8 cellular contexts compared by ENCODE assay signal in the genomic region with DNA sequence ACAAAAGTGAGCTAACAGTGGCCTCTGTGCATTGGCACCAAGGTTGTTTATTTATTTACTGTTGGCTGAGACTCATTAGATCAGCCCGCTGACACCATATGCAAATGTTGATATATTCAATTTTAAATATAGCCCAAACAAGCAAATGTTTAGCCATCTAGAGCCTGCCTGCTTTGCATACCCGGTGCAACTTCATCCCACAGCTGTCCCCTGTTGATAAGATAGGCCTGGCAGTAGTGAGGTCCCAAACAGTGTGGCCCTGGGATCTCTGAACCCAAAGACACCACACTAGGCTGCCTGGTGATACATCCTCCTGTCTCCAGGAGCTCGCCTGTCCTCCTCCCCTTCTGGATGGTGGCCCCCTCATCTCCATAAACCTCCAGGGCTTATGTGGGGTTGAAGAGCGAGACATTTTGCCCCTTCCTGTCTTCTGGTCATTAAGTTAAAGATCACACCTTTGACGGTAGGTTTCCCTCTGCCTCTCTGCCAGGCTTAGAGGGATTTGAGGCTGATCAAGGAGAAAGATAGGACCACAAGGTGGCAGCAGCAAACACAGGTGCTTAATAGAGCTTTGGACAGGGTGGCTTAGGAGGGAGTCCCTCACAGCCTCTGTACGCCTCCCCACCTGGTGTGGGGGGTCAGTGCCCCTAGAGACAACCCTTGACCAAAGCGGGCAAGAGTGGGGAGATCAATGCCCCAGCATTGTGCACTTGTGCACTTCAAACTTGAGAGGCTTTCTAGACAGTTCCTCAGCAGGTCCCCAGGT. TPM values are rescaled to one million over a fixed set of nuclear protein-coding genes. Genes with fewer than 3 reads are reported as not detected.
DNase-seq lines count a peak whose midpoint lies in the region; ATAC-seq, FAIRE-seq and TF ChIP-seq lines count a peak whose summit lies in the region.

No MANE protein-coding gene starts in this region.

- intact Hi-C loops in A673 (cut with micrococcal nuclease; ENCODE audit: unreplicated experiment): loop anchor here (5.0 kb wide), 2 partner anchors 139 to 209 kb away; no protein-coding TSS in a partner anchor
- intact Hi-C loops in activated CD4-positive, alpha-beta T cell treated with anti-CD3 and anti-CD28 coated beads for 36 hours (cut with DNase I, micrococcal nuclease): loop anchor here (1.0 to 2.0 kb wide), 5 partner anchors 22 to 210 kb away; no protein-coding TSS in a partner anchor

- peaks cover 21% of the 10 kb centered on the region for H3K27me3 ChIP-seq in A673 (replicated peaks; ENCODE audit: insufficient read depth, low read depth, low read length, poor library complexity)

- peak; percentile 55 for TF ChIP-seq CTCF in A673 (conservative IDR thresholded peaks at IDR 0.05; ENCODE audit: low read depth, low read length)
- TF ChIP-seq CTCF in fibroblast of pulmonary artery (IDR thresholded peaks at IDR 0.05; ENCODE audit: low read length, missing control alignments): peak; percentile 52

- H3K4me3 Mint-ChIP-seq in activated CD4-positive, alpha-beta T cell treated with anti-CD3 and anti-CD28 coated beads for 36 hours: no peak overlapping the region

- H3K36me3 ChIP-seq in A673 (ENCODE audit: insufficient read depth, low read length, poor library complexity, severe bottlenecking): no peaks in the 10 kb centered on the region

- CTCF ChIA-PET in A673 (lab: Charles Lee): interaction anchor here (0.6 to 2.5 kb wide), 3 partner anchors 139 to 357 kb away, joined by 4 to 14 read pairs (median 6); no protein-coding TSS in a partner anchor
- CTCF ChIA-PET in activated CD4-positive, alpha-beta T cell treated with anti-CD3 and anti-CD28 coated beads for 36 hours (lab: Charles Lee): interaction anchor here (0.6 to 4.7 kb wide), 10 partner anchors 10 to 1623 kb away, joined by 3 to 72 read pairs (median 5); no protein-coding TSS in a partner anchor

- H3K27ac ChIP-seq in A673 (ENCODE audit: low read depth, low read length, poor library complexity, severe bottlenecking): no peak overlapping the region

- H3K9me3 ChIP-seq in A673 (ENCODE audit: low read depth, low read length, poor library complexity, severe bottlenecking): peaks cover 6% of the 10 kb centered on the region

- TF ChIP-seq POLR2A in GM12892 (IDR thresholded peaks at IDR 0.05; ENCODE audit: low read depth, low read length): no peak

- no TSS peak for BruUV-seq in A673 (replicated peaks; lab: Mats Ljungman, UMichigan)

- POLR2A ChIA-PET in A673 (lab: Charles Lee; ENCODE audit: low non-redundant PET): no interaction called here
- POLR2A ChIA-PET in activated CD4-positive, alpha-beta T cell treated with anti-CD3 and anti-CD28 coated beads for 36 hours (lab: Charles Lee): interaction anchor here (0.5 kb wide), 1 partner anchor 247 kb away, joined by 3 read pairs; no protein-coding TSS in a partner anchor

- H3K36me3 Mint-ChIP-seq in activated CD4-positive, alpha-beta T cell treated with anti-CD3 and anti-CD28 coated beads for 36 hours (ENCODE audit: low read depth): no peaks in the 10 kb centered on the region

- no peaks in the 10 kb centered on the region for H3K4me1 Mint-ChIP-seq in activated CD4-positive, alpha-beta T cell treated with anti-CD3 and anti-CD28 coated beads for 36 hours

- no peaks in the 10 kb centered on the region for H3K9me3 Mint-ChIP-seq in activated CD4-positive, alpha-beta T cell treated with anti-CD3 and anti-CD28 coated beads for 36 hours (ENCODE audit: low read depth)

- H3K27ac Mint-ChIP-seq in activated CD4-positive, alpha-beta T cell treated with anti-CD3 and anti-CD28 coated beads for 36 hours: no peak overlapping the region

- H3K27me3 Mint-ChIP-seq in activated CD4-positive, alpha-beta T cell treated with anti-CD3 and anti-CD28 coated beads for 36 hours: peaks cover 19% of the 10 kb centered on the region

- no peaks in the 10 kb centered on the region for H3K4me1 ChIP-seq in A673 (ENCODE audit: insufficient read depth, low read length, poor library complexity, severe bottlenecking)

- FAIRE-seq in GM12892 (lab: Jason Lieb, UNC): peak; percentile 78

- H3K4me3 ChIP-seq in A673 (ENCODE audit: low read depth, low read length, poor library complexity, severe bottlenecking) (no peak overlapping the region), fibroblast of pulmonary artery (replicated peaks; ENCODE audit: low read depth, low read length) (no peak overlapping the region)

- DNase-seq in A673 (ENCODE audit: low spot score): peak; percentile 20
- DNase-seq in GM12892 (ENCODE audit: insufficient read length): no peak
- peak; percentile 58 for DNase-seq in HT-29 (ENCODE audit: low spot score)
- DNase-seq in activated CD4-positive, alpha-beta T cell treated with anti-CD3 and anti-CD28 coated beads for 36 hours: peak; percentile 57
- DNase-seq in fibroblast of pulmonary artery (ENCODE audit: low read depth): peak; percentile 45
- peak; percentile 33 for DNase-seq in stimulated activated CD8-positive, alpha-beta memory T cell treated with anti-CD3 and anti-CD28 coated beads, Interleukin-4, amount 100 ng/mL, for 48 hours
- DNase-seq in dedifferentiated amniotic fluid mesenchymal stem cell (ENCODE audit: extremely low spot score): no peak
- no peak for DNase-seq in anterior cingulate cortex (lab: John Stamatoyannopoulos, UW)

- peak; percentile 55 for ATAC-seq in activated CD4-positive, alpha-beta T cell treated with anti-CD3 and anti-CD28 coated beads for 36 hours

RNA-seq across cellular contexts. Expression of gene MYO5B, which starts 23.7 kb away (rescaled TPM):
- 0.30 TPM in 1 of 2 replicates, not detected in the other for total RNA-seq in A673 (2021)
- polyA plus RNA-seq in GM12892 (2012; ENCODE audit: missing spikeins): 0.28 TPM
- 29.3 and 35.9 TPM in 2 replicates for total RNA-seq in HT-29 (2014; rRNA removed; shearing (Covaris generic))
- under 1 TPM; 0.18 to 0.23 TPM for total RNA-seq in activated CD4-positive, alpha-beta T cell treated with anti-CD3 and anti-CD28 coated beads for 36 hours

RNA-seq across cellular contexts. Expression of gene CFAP53, which starts 47.7 kb away (rescaled TPM):
- total RNA-seq in A673 (2021): 0.22 and 0.26 TPM in 2 replicates
- 0.23 TPM for polyA plus RNA-seq in GM12892 (2012; ENCODE audit: missing spikeins)
- total RNA-seq in HT-29 (2014; rRNA removed; shearing (Covaris generic)): not detected in 2 replicates
- under 1 TPM; 0.37 to 0.44 TPM for total RNA-seq in activated CD4-positive, alpha-beta T cell treated with anti-CD3 and anti-CD28 coated beads for 36 hours

Comparison
In these comparisons a context has a peak if more than half of its experiments do, and no peak if none do; other contexts are left out.
1. DNase-seq: peak in A673 (single experiment), HT-29 (single experiment), activated CD4-positive, alpha-beta T cell treated with anti-CD3 and anti-CD28 coated beads for 36 hours (single experiment), fibroblast of pulmonary artery (single experiment) and stimulated activated CD8-positive, alpha-beta memory T cell treated with anti-CD3 and anti-CD28 coated beads, Interleukin-4, amount 100 ng/mL, for 48 hours (single experiment); none in GM12892 (single experiment), dedifferentiated amniotic fluid mesenchymal stem cell (single experiment) and anterior cingulate cortex (0 of 58).
2. RNA of gene MYO5B, which starts 23.7 kb away (total RNA-seq): 29.3 to 35.9 TPM in HT-29; 0.30 TPM in A673 and 0.18 to 0.23 TPM in activated CD4-positive, alpha-beta T cell treated with anti-CD3 and anti-CD28 coated beads for 36 hours; every median in the first group is over 10 times any median in the second.